ENCODE assay signal across 8 cellular contexts in genomic region chr12:131681746-131682510, GRCh38. TPM values are rescaled to one million over a fixed set of nuclear protein-coding genes. Genes with fewer than 3 reads are reported as not detected.
DNase-seq lines count a peak whose midpoint lies in the region; ATAC-seq and TF ChIP-seq lines count a peak whose summit lies in the region.
"Not testable (repeated sequence)": the region's sequence is repeated elsewhere in the genome, so short reads cannot be mapped to it uniquely, and the experiment has no call there.

No MANE protein-coding gene starts in this region.

- not testable (repeated sequence) for TF ChIP-seq CTCF in GM13976 (IDR thresholded peaks at IDR 0.05; ENCODE audit: borderline replicate concordance, control extremely low read depth, extremely low read depth, insufficient read depth, missing control alignments); gastroesophageal sphincter (IDR thresholded peaks at IDR 0.05); mucosa of descending colon (IDR thresholded peaks at IDR 0.05); tibial artery (IDR thresholded peaks at IDR 0.05)

- H3K27me3 ChIP-seq in H7 (ENCODE audit: control insufficient read depth, insufficient read depth, low read length) = not testable (repeated sequence)
- peaks cover 52% of the 10 kb centered on the region for H3K27me3 ChIP-seq in gastroesophageal sphincter
- H3K27me3 ChIP-seq in tibial artery = peaks cover 0 to 32% of the 10 kb centered on the region in 2 donors

- not testable (repeated sequence) for H3K9me3 ChIP-seq in gastroesophageal sphincter, mucosa of descending colon, tibial artery

- not testable (repeated sequence) for H3K27ac ChIP-seq in gastroesophageal sphincter, tibial artery

- peak; percentile 86 for ATAC-seq in gastroesophageal sphincter
- peak; percentile 99 for ATAC-seq in mucosa of descending colon

- not testable (repeated sequence) for H3K4me1 ChIP-seq in gastroesophageal sphincter; mucosa of descending colon (ENCODE audit: low read depth); tibial artery

- intact Hi-C loops in mucosa of descending colon (cut with DNase I, micrococcal nuclease); tibial artery (cut with DNase I; ENCODE audit: low total_unique reads): not testable (repeated sequence)

- in situ Hi-C loops in GM13976 (cut with MboI; ENCODE audit: low sequenced_read_pairs, unreplicated experiment) = not testable (repeated sequence)

- H3K36me3 ChIP-seq in H7 (replicated peaks; ENCODE audit: control insufficient read depth, insufficient read depth, low read length); gastroesophageal sphincter; mucosa of descending colon (ENCODE audit: low read depth); tibial artery: not testable (repeated sequence)

- not testable (repeated sequence) for TF ChIP-seq EP300 in gastroesophageal sphincter (IDR thresholded peaks at IDR 0.05)

- peak; percentile 84 for DNase-seq in GM13976 (ENCODE audit: low spot score)
- DNase-seq in H7 = peak; percentile 97
- DNase-seq in Jurkat, Clone E6-1 (ENCODE audit: low read depth, low spot score) = peak; percentile 80
- peak; percentile 72 for DNase-seq in SIG-M5 treated with dmso at 0.1 percent for 504 hours (lab: John Stamatoyannopoulos, UW; ENCODE audit: unreplicated experiment)
- peak; percentile 35 for DNase-seq in activated T-helper 1 cell treated with Interleukin-2 at 50 U/mL for 16 hours (ENCODE audit: low read depth)
- DNase-seq in mucosa of descending colon = peak in 2 of 3 donors; percentile 61 to 74
- DNase-seq in tibial artery = peak; percentile 50 to 64

- not testable (repeated sequence) for TF ChIP-seq POLR2A in gastroesophageal sphincter (IDR thresholded peaks at IDR 0.05)

- H3K4me3 ChIP-seq in H7 (ENCODE audit: insufficient read depth, low read depth, low read length) = peak overlapping the region; percentile 9; the same call in 1 of the 2 replicates
- H3K4me3 ChIP-seq in Jurkat, Clone E6-1 (ENCODE audit: low read length); gastroesophageal sphincter; mucosa of descending colon; tibial artery: not testable (repeated sequence)

- 32% methylated on average over 3 of the region's 25 CpGs; no CpG with 5 or more reads in 1 of the 2 donors for WGBS in gastroesophageal sphincter (ENCODE audit: low coverage in 1 of 2), 2 donors

RNA-seq across cellular contexts. Expression of gene SFSWAP, which starts 29.0 kb away (rescaled TPM):
- 33.4 and 43.2 TPM in 2 replicates for total RNA-seq in H7 (2014; rRNA removed; shearing (Covaris generic))
- polyA plus RNA-seq in Jurkat, Clone E6-1 (2012; ENCODE audit: insufficient read depth, insufficient read length) = 45.8 TPM
- 10 to 100 TPM; 22.4 to 50.4 (median 32.5) TPM for total RNA-seq in gastroesophageal sphincter
- 10 to 100 TPM; 34.5 to 52.7 (median 50.7) TPM for total RNA-seq in mucosa of descending colon

Comparison
In these comparisons a context has a peak if more than half of its experiments do, and no peak if none do; other contexts are left out.
1. DNase-seq: peak in every context shown above with its lines; median percentile 97 in H7; 84 in GM13976; 80 in Jurkat, Clone E6-1; 72 in SIG-M5 treated with dmso at 0.1 percent for 504 hours; 68 in mucosa of descending colon; 57 in tibial artery; 35 in activated T-helper 1 cell treated with Interleukin-2 at 50 U/mL for 16 hours.